ENCODE assay signal across 1 cellular context in genomic region chr12:53268009-53268636, GRCh38.
TF ChIP-seq lines count a peak whose summit lies in the region.

Gene ESPL1 (plus strand): TSS chr12:53268299. CDS start chr12:53268767, 468 bp downstream.

TF ChIP-seq in HepG2, 621 proteins besides CTCF, POLR2A, EP300 and RAD21 (continued from another document and continues in another):
- TF ChIP-seq PAXIP1 (CRISPR knock-in tag; conservative IDR thresholded peaks at IDR 0.05) (0 out of 2 replicates have a peak, but pooled peaks have one; percentile 32), HNF4A (CRISPR knock-in tag; IDR thresholded peaks at IDR 0.05) (no peak), ZFYVE20 (CRISPR knock-in tag; IDR thresholded peaks at IDR 0.05; ENCODE audit: borderline replicate concordance, low read depth) (0 out of 2 replicates have a peak, but pooled peaks have one; percentile 37), NCOA5 (CRISPR knock-in tag; IDR thresholded peaks at IDR 0.05) (no peak), KAT8 (CRISPR knock-in tag; IDR thresholded peaks at IDR 0.05) (peak; percentile 72; the same call in 1 of the 2 replicates), KDM5B (CRISPR knock-in tag; IDR thresholded peaks at IDR 0.05; ENCODE audit: borderline replicate concordance) (peak; percentile 64; the same call in 1 of the 2 replicates), ZSCAN31 (CRISPR knock-in tag; IDR thresholded peaks at IDR 0.05; ENCODE audit: low read depth) (peak; percentile 28; the same call in 1 of the 2 replicates), ISL2 (CRISPR knock-in tag; IDR thresholded peaks at IDR 0.05) (peak; percentile 39; the same call in 1 of the 2 replicates), ATRX (CRISPR knock-in tag; IDR thresholded peaks at IDR 0.05; ENCODE audit: borderline replicate concordance) (no peak), ZNF761 (CRISPR knock-in tag; conservative IDR thresholded peaks at IDR 0.05) (0 out of 2 replicates have a peak, but pooled peaks have one; percentile 22), ZNF713 (CRISPR knock-in tag; IDR thresholded peaks at IDR 0.05) (no peak), ZNF891 (CRISPR knock-in tag; IDR thresholded peaks at IDR 0.05) (peak; percentile 36; the same call in 1 of the 2 replicates), FOXO4 (CRISPR knock-in tag; conservative IDR thresholded peaks at IDR 0.05) (no peak), CHD4 (IDR thresholded peaks at IDR 0.05; ENCODE audit: borderline replicate concordance, low read length) (peak; percentile 54; the same call in 1 of the 2 replicates), SALL1 (CRISPR knock-in tag; IDR thresholded peaks at IDR 0.05) (peak; percentile 73), JUNB (CRISPR knock-in tag; IDR thresholded peaks at IDR 0.05; ENCODE audit: borderline replicate concordance) (no peak), ZKSCAN8 (CRISPR knock-in tag; IDR thresholded peaks at IDR 0.05; ENCODE audit: borderline replicate concordance) (peak; percentile 86; the same call in 1 of the 2 replicates), ZFP1 (CRISPR knock-in tag; IDR thresholded peaks at IDR 0.05) (no peak), DR1 (CRISPR knock-in tag; IDR thresholded peaks at IDR 0.05) (0 out of 2 replicates have a peak, but pooled peaks have one; percentile 22), ZGPAT (CRISPR knock-in tag; IDR thresholded peaks at IDR 0.05) (peak; percentile 86), FOXC1 (CRISPR knock-in tag; IDR thresholded peaks at IDR 0.05; ENCODE audit: borderline replicate concordance) (peak; percentile 67; the same call in 1 of the 2 replicates), KDM2A (CRISPR knock-in tag; IDR thresholded peaks at IDR 0.05; ENCODE audit: borderline replicate concordance, low read depth) (peak; percentile 72), SRSF1 (optimal IDR thresholded peaks at IDR 0.05; ENCODE audit: low read depth, low read length) (no peak), NFYC (CRISPR knock-in tag; IDR thresholded peaks at IDR 0.05) (peak; percentile 95), IKZF5 (CRISPR knock-in tag; IDR thresholded peaks at IDR 0.05) (peak; percentile 68; the same call in 1 of the 2 replicates), FOXA3 (CRISPR knock-in tag; IDR thresholded peaks at IDR 0.05) (no peak; the same call in 1 of the 2 replicates), MIER2 (CRISPR knock-in tag; IDR thresholded peaks at IDR 0.05) (no peak; the same call in 1 of the 2 replicates), TARDBP (CRISPR knock-in tag; IDR thresholded peaks at IDR 0.05) (peak; percentile 73; the same call in 1 of the 2 replicates), IRF2 (CRISPR knock-in tag; IDR thresholded peaks at IDR 0.05) (peak; percentile 70), HNF1B (CRISPR knock-in tag; IDR thresholded peaks at IDR 0.05) (peak; percentile 72), PAX8 (CRISPR knock-in tag; IDR thresholded peaks at IDR 0.05; ENCODE audit: borderline replicate concordance) (0 out of 2 replicates have a peak, but pooled peaks have one; percentile 30), ZNF430 (CRISPR knock-in tag; IDR thresholded peaks at IDR 0.05) (0 out of 2 replicates have a peak, but pooled peaks have one; percentile 40), ZEB1 (IDR thresholded peaks at IDR 0.05; ENCODE audit: insufficient replicate concordance, low read depth) (peak; percentile 48), PAF1 (CRISPR knock-in tag; IDR thresholded peaks at IDR 0.05) (no peak), NFKB2 (CRISPR knock-in tag; IDR thresholded peaks at IDR 0.05; ENCODE audit: borderline replicate concordance) (peak; percentile 48; the same call in 1 of the 2 replicates), HNF4G (IDR thresholded peaks at IDR 0.05; ENCODE audit: borderline replicate concordance, low read depth, low read length) (no peak), HNF4G (CRISPR knock-in tag; IDR thresholded peaks at IDR 0.05; ENCODE audit: borderline replicate concordance, low read depth) (no peak), ZNF121 (CRISPR knock-in tag; IDR thresholded peaks at IDR 0.05) (peak; percentile 90)
- TF ChIP-seq, protein P1, sequence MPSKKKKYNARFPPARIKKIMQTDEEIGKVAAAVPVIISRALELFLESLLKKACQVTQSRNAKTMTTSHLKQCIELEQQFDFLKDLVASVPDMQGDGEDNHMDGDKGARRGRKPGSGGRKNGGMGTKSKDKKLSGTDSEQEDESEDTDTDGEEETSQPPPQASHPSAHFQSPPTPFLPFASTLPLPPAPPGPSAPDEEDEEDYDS (CRISPR knock-in tag; IDR thresholded peaks at IDR 0.05), result peak; percentile 49; the same call in 1 of the 2 replicates
- TF ChIP-seq, protein P2, sequence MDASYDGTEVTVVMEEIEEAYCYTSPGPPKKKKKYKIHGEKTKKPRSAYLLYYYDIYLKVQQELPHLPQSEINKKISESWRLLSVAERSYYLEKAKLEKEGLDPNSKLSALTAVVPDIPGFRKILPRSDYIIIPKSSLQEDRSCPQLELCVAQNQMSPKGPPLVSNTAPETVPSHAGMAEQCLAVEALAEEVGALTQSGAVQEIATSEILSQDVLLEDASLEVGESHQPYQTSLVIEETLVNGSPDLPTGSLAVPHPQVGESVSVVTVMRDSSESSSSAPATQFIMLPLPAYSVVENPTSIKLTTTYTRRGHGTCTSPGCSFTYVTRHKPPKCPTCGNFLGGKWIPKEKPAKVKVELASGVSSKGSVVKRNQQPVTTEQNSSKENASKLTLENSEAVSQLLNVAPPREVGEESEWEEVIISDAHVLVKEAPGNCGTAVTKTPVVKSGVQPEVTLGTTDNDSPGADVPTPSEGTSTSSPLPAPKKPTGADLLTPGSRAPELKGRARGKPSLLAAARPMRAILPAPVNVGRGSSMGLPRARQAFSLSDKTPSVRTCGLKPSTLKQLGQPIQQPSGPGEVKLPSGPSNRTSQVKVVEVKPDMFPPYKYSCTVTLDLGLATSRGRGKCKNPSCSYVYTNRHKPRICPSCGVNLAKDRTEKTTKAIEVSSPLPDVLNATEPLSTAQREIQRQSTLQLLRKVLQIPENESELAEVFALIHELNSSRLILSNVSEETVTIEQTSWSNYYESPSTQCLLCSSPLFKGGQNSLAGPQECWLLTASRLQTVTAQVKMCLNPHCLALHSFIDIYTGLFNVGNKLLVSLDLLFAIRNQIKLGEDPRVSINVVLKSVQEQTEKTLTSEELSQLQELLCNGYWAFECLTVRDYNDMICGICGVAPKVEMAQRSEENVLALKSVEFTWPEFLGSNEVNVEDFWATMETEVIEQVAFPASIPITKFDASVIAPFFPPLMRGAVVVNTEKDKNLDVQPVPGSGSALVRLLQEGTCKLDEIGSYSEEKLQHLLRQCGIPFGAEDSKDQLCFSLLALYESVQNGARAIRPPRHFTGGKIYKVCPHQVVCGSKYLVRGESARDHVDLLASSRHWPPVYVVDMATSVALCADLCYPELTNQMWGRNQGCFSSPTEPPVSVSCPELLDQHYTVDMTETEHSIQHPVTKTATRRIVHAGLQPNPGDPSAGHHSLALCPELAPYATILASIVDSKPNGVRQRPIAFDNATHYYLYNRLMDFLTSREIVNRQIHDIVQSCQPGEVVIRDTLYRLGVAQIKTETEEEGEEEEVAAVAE (CRISPR knock-in tag; IDR thresholded peaks at IDR 0.05; ENCODE audit: borderline replicate concordance), result peak; percentile 67; the same call in 1 of the 2 replicates
- TF ChIP-seq, protein P3, sequence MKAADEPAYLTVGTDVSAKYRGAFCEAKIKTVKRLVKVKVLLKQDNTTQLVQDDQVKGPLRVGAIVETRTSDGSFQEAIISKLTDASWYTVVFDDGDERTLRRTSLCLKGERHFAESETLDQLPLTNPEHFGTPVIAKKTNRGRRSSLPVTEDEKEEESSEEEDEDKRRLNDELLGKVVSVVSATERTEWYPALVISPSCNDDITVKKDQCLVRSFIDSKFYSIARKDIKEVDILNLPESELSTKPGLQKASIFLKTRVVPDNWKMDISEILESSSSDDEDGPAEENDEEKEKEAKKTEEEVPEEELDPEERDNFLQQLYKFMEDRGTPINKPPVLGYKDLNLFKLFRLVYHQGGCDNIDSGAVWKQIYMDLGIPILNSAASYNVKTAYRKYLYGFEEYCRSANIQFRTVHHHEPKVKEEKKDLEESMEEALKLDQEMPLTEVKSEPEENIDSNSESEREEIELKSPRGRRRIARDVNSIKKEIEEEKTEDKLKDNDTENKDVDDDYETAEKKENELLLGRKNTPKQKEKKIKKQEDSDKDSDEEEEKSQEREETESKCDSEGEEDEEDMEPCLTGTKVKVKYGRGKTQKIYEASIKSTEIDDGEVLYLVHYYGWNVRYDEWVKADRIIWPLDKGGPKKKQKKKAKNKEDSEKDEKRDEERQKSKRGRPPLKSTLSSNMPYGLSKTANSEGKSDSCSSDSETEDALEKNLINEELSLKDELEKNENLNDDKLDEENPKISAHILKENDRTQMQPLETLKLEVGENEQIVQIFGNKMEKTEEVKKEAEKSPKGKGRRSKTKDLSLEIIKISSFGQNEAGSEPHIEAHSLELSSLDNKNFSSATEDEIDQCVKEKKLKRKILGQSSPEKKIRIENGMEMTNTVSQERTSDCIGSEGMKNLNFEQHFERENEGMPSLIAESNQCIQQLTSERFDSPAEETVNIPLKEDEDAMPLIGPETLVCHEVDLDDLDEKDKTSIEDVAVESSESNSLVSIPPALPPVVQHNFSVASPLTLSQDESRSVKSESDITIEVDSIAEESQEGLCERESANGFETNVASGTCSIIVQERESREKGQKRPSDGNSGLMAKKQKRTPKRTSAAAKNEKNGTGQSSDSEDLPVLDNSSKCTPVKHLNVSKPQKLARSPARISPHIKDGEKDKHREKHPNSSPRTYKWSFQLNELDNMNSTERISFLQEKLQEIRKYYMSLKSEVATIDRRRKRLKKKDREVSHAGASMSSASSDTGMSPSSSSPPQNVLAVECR (CRISPR knock-in tag; IDR thresholded peaks at IDR 0.05; ENCODE audit: borderline replicate concordance), result peak; percentile 93
